ENCODE assay signal across 12 cellular contexts in the genomic region with DNA sequence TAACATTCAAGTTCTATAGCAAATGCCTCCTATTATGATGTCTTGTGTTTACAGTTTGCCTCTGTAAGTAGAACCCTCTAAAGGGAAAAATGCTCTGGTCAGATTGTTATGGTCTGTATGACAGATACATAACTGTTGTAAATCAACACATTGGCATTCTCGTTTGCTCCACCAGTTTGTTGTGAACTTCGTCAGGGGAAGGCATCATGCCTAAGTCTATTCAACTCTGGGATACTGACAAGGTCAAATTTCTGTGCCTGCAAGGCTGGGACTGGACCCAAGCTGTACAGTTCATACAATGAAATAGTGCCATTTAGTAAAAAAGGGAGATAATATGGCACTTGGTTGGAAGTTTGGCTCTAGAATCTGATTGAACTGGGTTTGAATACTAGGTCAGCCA.
DNase-seq lines count a peak whose midpoint lies in the region; ATAC-seq and TF ChIP-seq lines count a peak whose summit lies in the region.
"Had no signal": no experiment of that assay in that cellular context is flagged by ENCODE, and none has a peak within 500 bp of the region (broad histone marks: within the 10 kb centered on the region; RNA-seq: fewer than 3 reads in every experiment).

No MANE protein-coding gene starts in this region.

- H3K4me1 ChIP-seq in body of pancreas = peaks cover 36% of the 10 kb centered on the region
- H3K4me1 ChIP-seq in osteoblast (ENCODE audit: insufficient read depth, low read length) = peaks cover 42% of the 10 kb centered on the region
- peaks cover 68% of the 10 kb centered on the region for H3K4me1 ChIP-seq in vagina

- TF ChIP-seq CTCF in body of pancreas (IDR thresholded peaks at IDR 0.05) (no peak), osteoblast (IDR thresholded peaks at IDR 0.05; ENCODE audit: extremely low read depth, low read depth, low read length) (no peak), vagina (IDR thresholded peaks at IDR 0.05) (no peak), GM10248 (IDR thresholded peaks at IDR 0.05; ENCODE audit: control extremely low read depth, extremely low read depth, low read depth, missing control alignments) (no peak)

- intact Hi-C loops in body of pancreas (cut with DNase I) = no loop called here
- intact Hi-C loops in vagina (cut with DNase I) = no loop called here

- no peaks in the 10 kb centered on the region for H3K36me3 Mint-ChIP-seq in stimulated activated naive CD8-positive, alpha-beta T cell treated with anti-CD3 and anti-CD28 coated beads, Interleukin-15, Interleukin-2, amounts not matched to agents 100 ng/mL and 50 ng/mL, for 24 hours (ENCODE audit: low read depth)
- H3K36me3 Mint-ChIP-seq: WTC11 had no signal

- no peak for TF ChIP-seq POLR2A in body of pancreas (IDR thresholded peaks at IDR 0.05)
- TF ChIP-seq POLR2A in vagina (IDR thresholded peaks at IDR 0.05) = no peak

- WGBS in body of pancreas, 2 donors = 32 to 33% methylated on average over 2 of the region's 2 CpGs

- no peak for DNase-seq in stimulated activated naive CD8-positive, alpha-beta T cell treated with anti-CD3 and anti-CD28 coated beads, Interleukin-15, Interleukin-2, amounts not matched to agents 100 U/mL and 50 U/mL, for 24 hours
- DNase-seq in body of pancreas = peak in 3 of 4 donors; percentile 10 to 32 (median 26)
- no peak for DNase-seq in osteoblast (ENCODE audit: insufficient read length, low spot score, missing footprints)
- no peak for DNase-seq in vagina (ENCODE audit: extremely low spot score in 2 of 2)
- DNase-seq in inferior parietal cortex (ENCODE audit: extremely low spot score) = no peak
- DNase-seq in HuH-7 (ENCODE audit: low spot score) = no peak
- no peak for DNase-seq in GM10248 (ENCODE audit: extremely low spot score)
- DNase-seq: activated CD8-positive, alpha-beta memory T cell treated with anti-CD3 and anti-CD28 coated beads, Interleukin-2, amount 50 U/mL, for 4 hours; cerebellar nuclear complex had no signal

- peaks cover 82% of the 10 kb centered on the region for H3K4me1 Mint-ChIP-seq in stimulated activated naive CD8-positive, alpha-beta T cell treated with anti-CD3 and anti-CD28 coated beads, Interleukin-15, Interleukin-2, amounts not matched to agents 100 ng/mL and 50 ng/mL, for 24 hours (ENCODE audit: low read depth)

- POLR2A ChIA-PET in GM10248 (lab: Yijun Ruan, JAX) = no interaction called here

- H3K4me2 ChIP-seq in osteoblast (ENCODE audit: insufficient read depth, low read length) = no peak overlapping the region

- CTCF ChIA-PET in GM10248 (lab: Yijun Ruan, JAX) = interaction anchor here (1.1 to 1.7 kb wide), 3 partner anchors 12 to 21 kb away, joined by 3 to 4 read pairs (median 4); no protein-coding TSS in a partner anchor

- H3K9me3 Mint-ChIP-seq in stimulated activated naive CD8-positive, alpha-beta T cell treated with anti-CD3 and anti-CD28 coated beads, Interleukin-15, Interleukin-2, amounts not matched to agents 100 ng/mL and 50 ng/mL, for 24 hours = peaks cover 3% of the 10 kb centered on the region
- H3K9me3 Mint-ChIP-seq: WTC11 had no signal

- no peaks in the 10 kb centered on the region for H3K79me2 ChIP-seq in osteoblast (ENCODE audit: insufficient read depth, low read length)

- H3K36me3 ChIP-seq in body of pancreas (replicated peaks in 1 of 2; ENCODE audit: insufficient read depth in 1 of 2, low read depth in 2 of 2) = no peaks in the 10 kb centered on the region
- H3K36me3 ChIP-seq in osteoblast (ENCODE audit: insufficient read depth, low read length) = no peaks in the 10 kb centered on the region
- no peaks in the 10 kb centered on the region for H3K36me3 ChIP-seq in vagina

- ATAC-seq in stimulated activated naive CD8-positive, alpha-beta T cell treated with anti-CD3 and anti-CD28 coated beads, Interleukin-15, Interleukin-2, amounts not matched to agents 100 U/mL and 50 U/mL, for 24 hours = no peak
- ATAC-seq in body of pancreas = no peak
- ATAC-seq: WTC11 had no signal

- no peaks in the 10 kb centered on the region for H4K20me1 ChIP-seq in osteoblast (ENCODE audit: insufficient read depth, low read length)

- H3K27ac ChIP-seq in body of pancreas (peak overlapping the region; percentile 48 to 76 (median 66)), osteoblast (ENCODE audit: low read depth, low read length) (peak overlapping the region; percentile 85), vagina (peak overlapping the region; percentile 75)

- no peaks in the 10 kb centered on the region for H3K27me3 Mint-ChIP-seq in stimulated activated naive CD8-positive, alpha-beta T cell treated with anti-CD3 and anti-CD28 coated beads, Interleukin-15, Interleukin-2, amounts not matched to agents 100 ng/mL and 50 ng/mL, for 24 hours
- H3K27me3 Mint-ChIP-seq: activated naive CD8-positive, alpha-beta T cell had no signal

- no peak overlapping the region for H3K4me3 ChIP-seq in body of pancreas
- no peak overlapping the region for H3K4me3 ChIP-seq in osteoblast (ENCODE audit: insufficient read depth, low read length)
- no peak overlapping the region for H3K4me3 ChIP-seq in vagina

- H3K4me3 Mint-ChIP-seq in stimulated activated naive CD8-positive, alpha-beta T cell treated with anti-CD3 and anti-CD28 coated beads, Interleukin-15, Interleukin-2, amounts not matched to agents 100 ng/mL and 50 ng/mL, for 24 hours = no peak overlapping the region
- H3K4me3 Mint-ChIP-seq: WTC11 had no signal

- H3K27me3 ChIP-seq in body of pancreas (no peaks in the 10 kb centered on the region), osteoblast (ENCODE audit: insufficient read depth, low read length) (no peaks in the 10 kb centered on the region), vagina (no peaks in the 10 kb centered on the region)

- H3K9me3 ChIP-seq in body of pancreas (no peaks in the 10 kb centered on the region), osteoblast (ENCODE audit: low read depth, low read length) (no peaks in the 10 kb centered on the region), vagina (no peaks in the 10 kb centered on the region)

- no peak overlapping the region for H2AFZ ChIP-seq in osteoblast (ENCODE audit: low read length)

- peak overlapping the region; percentile 68 for H3K27ac Mint-ChIP-seq in stimulated activated naive CD8-positive, alpha-beta T cell treated with anti-CD3 and anti-CD28 coated beads, Interleukin-15, Interleukin-2, amounts not matched to agents 100 ng/mL and 50 ng/mL, for 24 hours
- H3K27ac Mint-ChIP-seq: WTC11 had no signal

Comparison
In these comparisons a context has a peak if more than half of its experiments do, and no peak if none do; other contexts are left out.
1. DNase-seq: peak in body of pancreas (3 of 4); none in stimulated activated naive CD8-positive, alpha-beta T cell treated with anti-CD3 and anti-CD28 coated beads, Interleukin-15, Interleukin-2, amounts not matched to agents 100 U/mL and 50 U/mL, for 24 hours (single experiment), osteoblast (single experiment), vagina (0 of 2), inferior parietal cortex (single experiment), HuH-7 (single experiment) and GM10248 (single experiment).
2. Peak in every context shown above with its lines, with median percentiles within 50 percentile points of each other: H3K27ac ChIP-seq.